Comparison of ENCODE assay signal across 17 cellular contexts in genomic region chr11:801097-801780, GRCh38. TPM values are rescaled to one million over a fixed set of nuclear protein-coding genes. Genes with fewer than 3 reads are reported as not detected.
"Had no signal": no experiment of that assay in that cellular context is flagged by ENCODE, and none has a peak within 500 bp of the region (broad histone marks: within the 10 kb centered on the region; RNA-seq: fewer than 3 reads in every experiment).

No MANE protein-coding gene starts in this region.

- DNase-seq: activated CD4-positive, alpha-beta T cell treated with anti-CD3 and anti-CD28 coated beads for 4 hours; activated naive CD4-positive, alpha-beta T cell treated with anti-CD3 and anti-CD28 coated beads, Interleukin-2, amount 50 U/mL, for 16 hours; amniotic stem cell; body of pancreas; central memory CD4-positive, alpha-beta T cell; effector CD4-positive, alpha-beta T cell; foreskin melanocyte; heart left ventricle; left colon; naive B cell; thyroid gland; uterus had no signal

- H3K4me3 ChIP-seq: body of pancreas, coronary artery, heart left ventricle, right atrium auricular region, smooth muscle cell, thyroid gland, uterus had no signal

- H3K27ac Mint-ChIP-seq: naive B cell had no signal

- H3K27me3 ChIP-seq: body of pancreas, heart left ventricle, right atrium auricular region, thyroid gland, uterus had no signal

- H3K4me2 ChIP-seq: smooth muscle cell had no signal

- FAIRE-seq: endothelial cell of umbilical vein had no signal

- H3K9me3 Mint-ChIP-seq: naive B cell had no signal

- H3K9me3 ChIP-seq: body of pancreas, heart left ventricle, right atrium auricular region, thyroid gland, uterus had no signal

- H3K27ac ChIP-seq: body of pancreas, coronary artery, heart left ventricle, right atrium auricular region, thyroid gland, uterus had no signal

- H3K36me3 ChIP-seq: right atrium auricular region, thyroid gland, uterus had no signal

- H3K27me3 Mint-ChIP-seq: naive B cell had no signal

- H3K36me3 Mint-ChIP-seq: naive B cell had no signal

- ATAC-seq: body of pancreas, heart left ventricle, left colon had no signal

RNA-seq across cellular contexts. Expression of gene CEND1, which starts 11.3 kb away (rescaled TPM):
- total RNA-seq: posterior vena cava, smooth muscle cell had no signal
